In genomic region chr19:12720851-12721655, GRCh38 we compare ENCODE assay signal across 8 cellular contexts. TPM values are rescaled to one million over a fixed set of nuclear protein-coding genes. Genes with fewer than 3 reads are reported as not detected.
DNase-seq lines count a peak whose midpoint lies in the region; ATAC-seq and TF ChIP-seq lines count a peak whose summit lies in the region.

No MANE protein-coding gene starts in this region.

- H3K9me3 ChIP-seq in prostate gland = no peaks in the 10 kb centered on the region

- H3K27ac Mint-ChIP-seq in activated T-cell treated with anti-CD3 and anti-CD28 coated beads, Interleukin-2, amount 50 U/mL, for 72 hours = peak overlapping the region; percentile 97

- intact Hi-C loops in Right ventricle myocardium superior (cut with DNase I) (no loop called here), prostate gland (cut with DNase I) (loop anchor here (10.0 kb wide), 1 partner anchor 74 kb away; the partner anchor contains the start of gene JUNB)

- peaks cover 13 to 15% of the 10 kb centered on the region in 2 donors for H3K36me3 Mint-ChIP-seq in activated T-cell treated with anti-CD3 and anti-CD28 coated beads, Interleukin-2, amount 50 U/mL, for 72 hours (ENCODE audit: insufficient read depth in 2 of 2)

- peak; percentile 5 for TF ChIP-seq POLR2A in prostate gland (IDR thresholded peaks at IDR 0.05)

- H3K4me3 ChIP-seq in prostate gland = peak overlapping the region; percentile 75 to 83

- H3K27me3 ChIP-seq in prostate gland (replicated peaks; ENCODE audit: insufficient read depth) = no peaks in the 10 kb centered on the region

- H3K27me3 Mint-ChIP-seq in activated T-cell treated with anti-CD3 and anti-CD28 coated beads, Interleukin-2, amount 50 U/mL, for 72 hours (ENCODE audit: low read depth) = no peaks in the 10 kb centered on the region

- peaks cover 55% of the 10 kb centered on the region for H3K4me1 Mint-ChIP-seq in activated T-cell treated with anti-CD3 and anti-CD28 coated beads, Interleukin-2, amount 50 U/mL, for 72 hours (ENCODE audit: low read depth)

- DNase-seq in DMS 273 (lab: John Stamatoyannopoulos, UW; ENCODE audit: unreplicated experiment) = peak; percentile 46
- DNase-seq in DMS 273 treated with DMSO at 0.1 percent for 48 hours (lab: John Stamatoyannopoulos, UW) = no peak
- peak in 1 of 2 donors; percentile 25 for DNase-seq in activated T-cell treated with anti-CD3 and anti-CD28 coated beads, Interleukin-2, amount 50 U/mL, for 72 hours
- DNase-seq in Right ventricle myocardium superior = peak; percentile 53
- no peak for DNase-seq in prostate gland (ENCODE audit: low spot score)
- no peak for DNase-seq in 8988T
- DNase-seq in putamen (ENCODE audit: low spot score) = no peak

- no peak for ATAC-seq in activated T-cell treated with anti-CD3 and anti-CD28 coated beads, Interleukin-2, amount 50 U/mL, for 72 hours (replicated peaks in 1 of 2)
- ATAC-seq in Right ventricle myocardium superior (ENCODE audit: poor library complexity) = peak; percentile 23
- no peak for ATAC-seq in HG02938 (IDR thresholded peaks at IDR 0.05; ENCODE audit: unreplicated experiment)

- H3K27ac ChIP-seq in prostate gland = peak overlapping the region; percentile 87 to 95

- H3K4me1 ChIP-seq in prostate gland (replicated peaks) = peaks cover 11% of the 10 kb centered on the region

- TF ChIP-seq CTCF in prostate gland (IDR thresholded peaks at IDR 0.05) = no peak

- peak overlapping the region; percentile 95 to 96 for H3K4me3 Mint-ChIP-seq in activated T-cell treated with anti-CD3 and anti-CD28 coated beads, Interleukin-2, amount 50 U/mL, for 72 hours

- peaks cover 0 to 12% of the 10 kb centered on the region in 2 donors for H3K36me3 ChIP-seq in prostate gland

- under 1% methylated on average over 25 of the region's 59 CpGs for WGBS in prostate gland

- no peaks in the 10 kb centered on the region for H3K9me3 Mint-ChIP-seq in activated T-cell treated with anti-CD3 and anti-CD28 coated beads, Interleukin-2, amount 50 U/mL, for 72 hours

RNA-seq across cellular contexts. Expression of gene TNPO2, which starts 2.7 kb away (rescaled TPM):
- total RNA-seq in activated T-cell treated with anti-CD3 and anti-CD28 coated beads, Interleukin-2, amount 50 U/mL, for 72 hours = 10 to 100 TPM; 62.6 to 73.2 TPM
- total RNA-seq in Right ventricle myocardium superior (30.9 TPM), prostate gland (100 to 1,000 TPM in 1 of 2 donors, 10 to 100 TPM in 1; 50.1 to 123 TPM)

RNA-seq across cellular contexts. Expression of gene TRIR, which starts 13.4 kb away (rescaled TPM):
- 100 to 1,000 TPM; 131 to 134 TPM for total RNA-seq in activated T-cell treated with anti-CD3 and anti-CD28 coated beads, Interleukin-2, amount 50 U/mL, for 72 hours
- total RNA-seq in Right ventricle myocardium superior (117 TPM), prostate gland (100 to 1,000 TPM; 367 to 399 TPM)

RNA-seq across cellular contexts. Expression of gene GET3, which starts 16.2 kb away (rescaled TPM):
- 10 to 100 TPM; 42.6 to 43.7 TPM for total RNA-seq in activated T-cell treated with anti-CD3 and anti-CD28 coated beads, Interleukin-2, amount 50 U/mL, for 72 hours
- 60.7 TPM for total RNA-seq in Right ventricle myocardium superior
- total RNA-seq in prostate gland = 10 to 100 TPM; 65.4 to 82.1 TPM

RNA-seq across cellular contexts. Expression of gene FBXW9, which starts 24.6 kb away (rescaled TPM):
- 1 to 10 TPM; 3.5 to 6.9 TPM for total RNA-seq in activated T-cell treated with anti-CD3 and anti-CD28 coated beads, Interleukin-2, amount 50 U/mL, for 72 hours
- total RNA-seq in Right ventricle myocardium superior (2.0 TPM), prostate gland (10 to 100 TPM in 1 of 2 donors, 1 to 10 TPM in 1; 9.1 to 16.9 TPM)

RNA-seq across cellular contexts. Expression of gene BEST2, which starts 30.5 kb away (rescaled TPM):
- total RNA-seq in activated T-cell treated with anti-CD3 and anti-CD28 coated beads, Interleukin-2, amount 50 U/mL, for 72 hours = not detected
- not detected for total RNA-seq in Right ventricle myocardium superior
- under 1 TPM in 1 of 2 donors, not detected in 1; 0.91 TPM for total RNA-seq in prostate gland

Comparison
In these comparisons a context has a peak if more than half of its experiments do, and no peak if none do; other contexts are left out.
1. DNase-seq: peak in DMS 273 (single experiment) and Right ventricle myocardium superior (single experiment); none in DMS 273 treated with DMSO at 0.1 percent for 48 hours (single experiment), prostate gland (single experiment), 8988T (single experiment) and putamen (single experiment).